In the genomic region with DNA sequence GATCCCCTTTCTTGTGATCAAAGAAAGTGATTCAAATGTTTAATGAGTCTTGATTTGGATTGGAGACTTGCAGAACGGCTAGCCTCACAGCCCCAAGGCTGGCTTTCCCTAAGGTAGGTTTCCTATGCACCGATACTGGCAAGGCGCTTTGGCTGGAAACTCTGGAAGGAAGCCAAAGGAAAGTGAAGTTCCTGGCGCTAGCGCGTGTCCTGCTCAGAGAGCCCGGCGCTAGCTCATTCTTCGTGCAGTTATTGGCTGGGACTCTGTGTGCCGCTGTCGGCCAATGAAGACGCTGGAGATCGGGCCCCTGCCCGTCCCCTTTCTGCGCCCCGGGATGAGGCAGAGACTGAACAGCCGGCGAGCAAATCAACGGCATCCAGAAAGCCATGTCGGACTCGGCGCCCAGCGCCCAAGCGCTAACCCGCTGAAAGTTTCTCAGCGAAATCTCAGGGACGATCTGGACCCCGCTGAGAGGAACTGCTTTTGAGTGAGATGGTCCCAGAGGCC, we compare ENCODE assay signal across 8 cellular contexts. TPM values are rescaled to one million over a fixed set of nuclear protein-coding genes. Genes with fewer than 3 reads are reported as not detected.
A peak's percentile ranks its signal among the peaks of the same experiment; 100 is the strongest.
DNase-seq lines count a peak whose midpoint lies in the region; ATAC-seq and TF ChIP-seq lines count a peak whose summit lies in the region.

PCDHGC3 (plus strand) TSS at position 342 of the 507 bp plus-strand sequence; CDS start at position 493, 151 bp downstream.

- H4K8ac ChIP-seq in IMR-90 (ENCODE audit: low read depth in 2 of 2, low read length in 2 of 2): peak within 1 kb of the TSS; percentile 48 to 54; a peak in 3 of 4 replicates

- H3K27me3 ChIP-seq in IMR-90 (ENCODE audit: control insufficient read depth, insufficient read depth, low read length) (no peaks in the 10 kb centered on the region), Peyer's patch (no peaks in the 10 kb centered on the region), parathyroid adenoma (ENCODE audit: control insufficient read depth, insufficient read depth, low read length) (no peaks in the 10 kb centered on the region)

- H2BK15ac ChIP-seq in IMR-90 (ENCODE audit: low read depth, low read length): peak within 1 kb of the TSS; percentile 40; the same call in 1 of the 3 replicates

- intact Hi-C loops in IMR-90 (cut with micrococcal nuclease) (loop anchor here (1.0 to 5.0 kb wide), 5 partner anchors 34 to 82 kb away; partner anchors contain the start of genes PCDHGA12 and PCDHGB7), left ventricle myocardium superior (cut with micrococcal nuclease) (loop anchor here (5.0 to 10.0 kb wide), 2 partner anchors 52 to 61 kb away; partner anchors contain the start of genes PCDHGA10 and PCDHGB7)

- H3K9ac ChIP-seq in ES-I3 (ENCODE audit: low read depth, low read length) (peak within 1 kb of the TSS; percentile 66), IMR-90 (ENCODE audit: low read depth, low read length) (peak within 1 kb of the TSS; percentile 67), parathyroid adenoma (peak within 1 kb of the TSS; percentile 61)

- H3K4me1 ChIP-seq in ES-I3 (ENCODE audit: insufficient read depth, low read length) (no peaks in the 10 kb centered on the region), IMR-90 (ENCODE audit: control insufficient read depth, insufficient read depth, low read length) (peaks cover 17% of the 10 kb centered on the region), Peyer's patch (peaks cover 0 to 23% (median 5%) of the 10 kb centered on the region in 4 donors), parathyroid adenoma (peaks cover 28% of the 10 kb centered on the region)

- H3K4ac ChIP-seq in IMR-90 (ENCODE audit: low read depth, low read length): peak within 1 kb of the TSS; percentile 78

- POLR2A ChIA-PET in IMR-90 (lab: Charles Lee; ENCODE audit: unreplicated experiment): no interaction called here

- H2BK120ac ChIP-seq in IMR-90 (ENCODE audit: low read depth, low read length): peak within 1 kb of the TSS; percentile 46

- TF ChIP-seq RAD21 in IMR-90 (IDR thresholded peaks at IDR 0.05; ENCODE audit: low read length): peak; percentile 61

- TF ChIP-seq POLR2A in IMR-90 (IDR thresholded peaks at IDR 0.05; ENCODE audit: low read depth, low read length): peak; percentile 57; the same call in 1 of the 2 replicates
- TF ChIP-seq POLR2A in Peyer's patch (IDR thresholded peaks at IDR 0.05): peak in 1 of 2 donors; percentile 46

- in situ Hi-C loops in IMR-90 (cut with MboI; ENCODE audit: low sequenced_read_pairs): loop anchor here (5.0 kb wide), 1 partner anchor 47 kb away; no protein-coding TSS in a partner anchor

- peak within 1 kb of the TSS; percentile 41 for H2BK5ac ChIP-seq in IMR-90 (ENCODE audit: low read depth, low read length, poor library complexity, severe bottlenecking)

- H3K4me2 ChIP-seq in IMR-90 (ENCODE audit: low read depth, low read length): peak within 1 kb of the TSS; percentile 70
- H3K4me2 ChIP-seq in parathyroid adenoma (ENCODE audit: low read length): peak within 1 kb of the TSS; percentile 91

- 0% methylated on average over 15 of the region's 28 CpGs; no CpG with 5 or more reads in 1 of the 2 experiments for WGBS in IMR-90 (ENCODE audit: extremely low coverage in 2 of 2, insufficient read length in 1 of 2), 2 experiments

- H3K14ac ChIP-seq in IMR-90 (replicated peaks; ENCODE audit: low read depth, low read length): peak within 1 kb of the TSS; percentile 75

- peak within 1 kb of the TSS; percentile 20; the same call in 1 of the 2 replicates for H3K18ac ChIP-seq in IMR-90 (ENCODE audit: low read depth, low read length)

- peak within 1 kb of the TSS; percentile 1; the same call in 1 of the 2 replicates for H4K5ac ChIP-seq in IMR-90 (ENCODE audit: low read depth, low read length)

- H3K23ac ChIP-seq in IMR-90 (ENCODE audit: low read depth, low read length): peak within 1 kb of the TSS; percentile 83

- peaks cover 26 to 41% of the 10 kb centered on the region in 2 experiments for H3K79me1 ChIP-seq in IMR-90 (ENCODE audit: low read depth in 1 of 2, low read length in 2 of 2)

- DNase-seq in IMR-90 (peak; percentile 95), Peyer's patch (peak; percentile 70 to 91 (median 82)), anterior cingulate cortex (lab: John Stamatoyannopoulos, UW) (peak in 55 of 58 donors; percentile 47 to 94 (median 83)), left ventricle myocardium superior (peak; percentile 94), activated gamma-delta T cell treated with Interleukin-2 at 50 U/mL for 16 hours (no peak)

- no peak within 1 kb of the TSS for H2BK20ac ChIP-seq in IMR-90 (ENCODE audit: low read depth, low read length)

- peaks cover 6% of the 10 kb centered on the region; the same call in 1 of the 2 replicates for H3K9me1 ChIP-seq in IMR-90 (ENCODE audit: insufficient read depth, low read length)

- no peaks in the 10 kb centered on the region for H3K9me3 ChIP-seq in ES-I3 (ENCODE audit: control insufficient read depth, insufficient read depth, low read length)
- H3K9me3 ChIP-seq in IMR-90 (ENCODE audit: control insufficient read depth, insufficient read depth, low read length): no peaks in the 10 kb centered on the region
- H3K9me3 ChIP-seq in Peyer's patch: no peaks in the 10 kb centered on the region
- H3K9me3 ChIP-seq in parathyroid adenoma (ENCODE audit: control insufficient read depth, low read length): no peaks in the 10 kb centered on the region

- peak within 1 kb of the TSS; percentile 69 for H2AK9ac ChIP-seq in IMR-90 (replicated peaks; ENCODE audit: low read depth, low read length, poor library complexity)

- H3K79me2 ChIP-seq in parathyroid adenoma: peaks cover 32% of the 10 kb centered on the region

- peak within 1 kb of the TSS; percentile 66 for H3K27ac ChIP-seq in IMR-90 (ENCODE audit: insufficient read depth, low read length)
- H3K27ac ChIP-seq in Peyer's patch: peak within 1 kb of the TSS; percentile 56 to 79 (median 70)
- peak within 1 kb of the TSS; percentile 92 for H3K27ac ChIP-seq in parathyroid adenoma

- dilution Hi-C loops in IMR-90 (cut with HindIII; ENCODE audit: low sequenced_read_pairs, unreplicated experiment): no loop called here

- peaks cover 35% of the 10 kb centered on the region for H4K20me1 ChIP-seq in IMR-90 (ENCODE audit: insufficient read depth, low read length)

- H4K91ac ChIP-seq in IMR-90 (ENCODE audit: insufficient read depth, low read depth, low read length): no peak within 1 kb of the TSS

- TF ChIP-seq CTCF in IMR-90 (conservative IDR thresholded peaks at IDR 0.05; ENCODE audit: low read depth, low read length) (peak; percentile 58), Peyer's patch (IDR thresholded peaks at IDR 0.05) (peak in 5 of 6 experiments; percentile 11 to 39 (median 22)), parathyroid adenoma (IDR thresholded peaks at IDR 0.05) (peak; percentile 52)

- peak within 1 kb of the TSS; percentile 52; the same call in 1 of the 2 replicates for H2AK5ac ChIP-seq in IMR-90 (ENCODE audit: low read depth, low read length)

- H2AFZ ChIP-seq in IMR-90 (replicated peaks; ENCODE audit: low read length, poor library complexity) (peak within 1 kb of the TSS; percentile 86), parathyroid adenoma (peak within 1 kb of the TSS; percentile 92)

- CTCF ChIA-PET in IMR-90 (lab: Yijun Ruan, JAX): interaction anchor here (1.1 to 3.1 kb wide), 8 partner anchors 40 to 92 kb away, joined by 3 to 19 read pairs (median 6); no protein-coding TSS in a partner anchor

- ATAC-seq in GM21723 (IDR thresholded peaks at IDR 0.05; ENCODE audit: unreplicated experiment): peak; percentile 98
- ATAC-seq in IMR-90 (ENCODE audit: low read depth): peak; percentile 97
- peak; percentile 98 for ATAC-seq in left ventricle myocardium superior

- H3K36me3 ChIP-seq in ES-I3 (ENCODE audit: insufficient read depth, low read length): no peaks in the 10 kb centered on the region
- no peaks in the 10 kb centered on the region for H3K36me3 ChIP-seq in IMR-90 (ENCODE audit: control insufficient read depth, insufficient read depth, low read length)
- H3K36me3 ChIP-seq in Peyer's patch: no peaks in the 10 kb centered on the region
- H3K36me3 ChIP-seq in parathyroid adenoma (ENCODE audit: control insufficient read depth, insufficient read depth, low read length): no peaks in the 10 kb centered on the region

- BruUV-seq in IMR-90 (replicated peaks; lab: Mats Ljungman, UMichigan): no TSS peak

- peak within 1 kb of the TSS; percentile 56 for H3K56ac ChIP-seq in IMR-90 (ENCODE audit: extremely low read depth, insufficient read depth, low read length)

- peak within 1 kb of the TSS; percentile 54 for H3K4me3 ChIP-seq in IMR-90 (ENCODE audit: insufficient read depth, low read depth, low read length)
- peak within 1 kb of the TSS; percentile 47 to 65 (median 54) for H3K4me3 ChIP-seq in Peyer's patch
- H3K4me3 ChIP-seq in parathyroid adenoma (ENCODE audit: low read depth, low read length): peak within 1 kb of the TSS; percentile 59

TF ChIP-seq in IMR-90, 13 proteins besides CTCF, POLR2A, EP300 and RAD21:
- TF ChIP-seq MAZ (IDR thresholded peaks at IDR 0.05; ENCODE audit: borderline replicate concordance, low read depth, low read length) (peak; percentile 57; the same call in 1 of the 2 replicates), USF2 (IDR thresholded peaks at IDR 0.05; ENCODE audit: low read depth, low read length) (peak; percentile 53; the same call in 1 of the 2 replicates), SMC3 (IDR thresholded peaks at IDR 0.05; ENCODE audit: low read depth, low read length) (peak; percentile 39), CHD1 (IDR thresholded peaks at IDR 0.05; ENCODE audit: low read depth, low read length) (no peak)
TF ChIP-seq in IMR-90: peak in this region for 3.

RNA-seq across cellular contexts. Expression of gene PCDHGC3, which starts in this region (rescaled TPM):
- total RNA-seq in IMR-90 (2012; rRNA removed): 21.1 and 21.9 TPM in 2 replicates
- polyA plus RNA-seq in IMR-90 (2012; rRNA removed): 58.9 and 72.1 TPM in 2 replicates
- 70.3 and 79.6 TPM in 2 replicates for polyA plus RNA-seq in IMR-90 (2012; cell fraction: cytosol; rRNA removed)
- 18.5 and 26.3 TPM in 2 replicates for polyA plus RNA-seq in IMR-90 (2012; cell fraction: nucleus; rRNA removed; ENCODE audit: low replicate concordance)
- 10 to 100 TPM; 10.2 to 29.7 (median 16.7) TPM for total RNA-seq in Peyer's patch
- 13.4 TPM for total RNA-seq in left ventricle myocardium superior
